22 cellular contexts compared by ENCODE assay signal in the genomic region with DNA sequence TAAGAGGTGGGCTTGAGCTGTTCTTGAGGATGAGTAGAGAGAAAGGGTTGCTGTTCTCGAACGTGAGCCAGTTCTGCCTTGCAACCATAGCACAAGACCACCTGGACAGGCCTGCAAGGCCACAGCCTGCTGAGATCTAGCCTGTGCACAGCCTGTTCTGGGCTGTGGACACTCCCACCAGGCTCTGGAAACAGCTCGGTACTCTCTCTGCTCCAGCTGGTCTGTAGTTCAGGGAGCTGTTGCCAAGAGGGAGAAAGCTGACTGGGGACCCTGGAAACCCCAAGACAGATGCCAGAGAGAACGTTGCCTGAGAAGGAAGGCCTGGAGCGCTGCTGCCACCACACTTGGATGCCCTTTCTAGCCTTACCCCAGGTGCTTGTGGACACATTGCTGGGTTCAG.
DNase-seq lines count a peak whose midpoint lies in the region; ATAC-seq and TF ChIP-seq lines count a peak whose summit lies in the region.
"Had no signal": no experiment of that assay in that cellular context is flagged by ENCODE, and none has a peak within 500 bp of the region (broad histone marks: within the 10 kb centered on the region; RNA-seq: fewer than 3 reads in every experiment).

No MANE protein-coding gene starts in this region.

- peaks cover 4% of the 10 kb centered on the region for H3K4me1 Mint-ChIP-seq in T-helper 17 cell

- TF ChIP-seq CTCF in spleen (IDR thresholded peaks at IDR 0.05 in 8 of 11, conservative IDR thresholded peaks at IDR 0.05 in 3 of 11) (no peak), breast epithelium (IDR thresholded peaks at IDR 0.05) (no peak), BE2C (IDR thresholded peaks at IDR 0.05; ENCODE audit: low read depth, low read length) (no peak)

- H3K36me3 Mint-ChIP-seq in T-helper 17 cell (ENCODE audit: low read depth), result peaks cover 4% of the 10 kb centered on the region

- H3K36me3 ChIP-seq in spleen (no peaks in the 10 kb centered on the region), breast epithelium (no peaks in the 10 kb centered on the region), BE2C (no peaks in the 10 kb centered on the region)
- H3K36me3 ChIP-seq: SJCRH30 had no signal

- H3K4me3 ChIP-seq in spleen (no peak overlapping the region), breast epithelium (no peak overlapping the region), BE2C (ENCODE audit: low read depth, low read length) (no peak overlapping the region)
- H3K4me3 ChIP-seq: GM12878, GM23248, K562, SJCRH30 had no signal

- TF ChIP-seq POLR2A in spleen (IDR thresholded peaks at IDR 0.05) (no peak), breast epithelium (IDR thresholded peaks at IDR 0.05) (no peak)

- no peaks in the 10 kb centered on the region for H3K9me3 ChIP-seq in T-helper 17 cell (ENCODE audit: control insufficient read depth, low read length, poor library complexity, severe bottlenecking)
- H3K9me3 ChIP-seq in spleen, result no peaks in the 10 kb centered on the region
- H3K9me3 ChIP-seq in breast epithelium, result no peaks in the 10 kb centered on the region
- no peaks in the 10 kb centered on the region for H3K9me3 ChIP-seq in BE2C
- H3K9me3 ChIP-seq: SJCRH30 had no signal

- H3K4me3 Mint-ChIP-seq in T-helper 17 cell, result no peak overlapping the region
- H3K4me3 Mint-ChIP-seq: CD4-positive, alpha-beta T cell had no signal

- peaks cover 0 to 10% (median 0%) of the 10 kb centered on the region in 6 donors for H3K4me1 ChIP-seq in spleen
- no peaks in the 10 kb centered on the region for H3K4me1 ChIP-seq in breast epithelium
- peaks cover 4% of the 10 kb centered on the region; the same call in 1 of the 2 replicates for H3K4me1 ChIP-seq in BE2C

- peak overlapping the region; percentile 81 for H3K27ac Mint-ChIP-seq in T-helper 17 cell
- H3K27ac Mint-ChIP-seq: CD4-positive, alpha-beta T cell had no signal

- DNase-seq in G401 (ENCODE audit: low spot score), result peak; percentile 69
- DNase-seq in T-helper 17 cell, result no peak
- DNase-seq in spleen, result peak; percentile 25
- DNase-seq in breast epithelium (ENCODE audit: low spot score in 2 of 2), result no peak
- no peak for DNase-seq in NCI-H1436 treated with DMSO at 0.1 percent for 48 hours (lab: John Stamatoyannopoulos, UW)
- no peak for DNase-seq in activated CD4-positive, alpha-beta T cell treated with anti-CD3 and anti-CD28 coated beads, Interleukin-2, amount 50 U/mL, for 4 hours
- no peak for DNase-seq in BE2C
- DNase-seq: AML-193; CD4-positive, alpha-beta T cell; DND-41; GDM1; GM23248; NCI-H1436; NCI-H446 treated with DMSO at 0.1 percent for 48 hours; NCI-H748 treated with DMSO at 0.1 percent for 48 hours; OCI-M1; RPMI8226; SJCRH30 had no signal

- no peak for ATAC-seq in T-helper 17 cell
- ATAC-seq: GM12878, HCT116, K562 had no signal

- peak overlapping the region; percentile 48 for H3K27ac ChIP-seq in layer of hippocampus (ENCODE audit: low read depth, low read length)
- H3K27ac ChIP-seq in spleen, result no peak overlapping the region
- no peak overlapping the region for H3K27ac ChIP-seq in breast epithelium
- H3K27ac ChIP-seq: GM23248, SJCRH30 had no signal

- WGBS in spleen, 5 donors, result 80 to 90% (median 88%) methylated on average over 2 to 5 of the region's 5 CpGs

- H3K27me3 ChIP-seq in layer of hippocampus (ENCODE audit: control insufficient read depth, insufficient read depth, low read length) (no peaks in the 10 kb centered on the region), spleen (replicated peaks in 1 of 7) (no peaks in the 10 kb centered on the region), breast epithelium (no peaks in the 10 kb centered on the region), BE2C (no peaks in the 10 kb centered on the region)
- H3K27me3 ChIP-seq: SJCRH30 had no signal

- in situ Hi-C loops in G401 (cut with HindIII; ENCODE audit: low sequenced_read_pairs), result no loop called here

- no peaks in the 10 kb centered on the region for H3K27me3 Mint-ChIP-seq in T-helper 17 cell
- H3K27me3 Mint-ChIP-seq: CD4-positive, alpha-beta T cell had no signal

- intact Hi-C loops in spleen (cut with DNase I; ENCODE audit: low total_unique reads) (no loop called here), breast epithelium (cut with DNase I; ENCODE audit: low total_unique reads) (no loop called here)

Comparison
In these comparisons a context has a peak if more than half of its experiments do, and no peak if none do; other contexts are left out.
1. DNase-seq: peak in G401 (single experiment) and spleen (single experiment); none in T-helper 17 cell (0 of 3), breast epithelium (0 of 2), NCI-H1436 treated with DMSO at 0.1 percent for 48 hours (single experiment), activated CD4-positive, alpha-beta T cell treated with anti-CD3 and anti-CD28 coated beads, Interleukin-2, amount 50 U/mL, for 4 hours (0 of 2) and BE2C (single experiment).